ENCODE assay signal across 8 cellular contexts in genomic region chr15:45118131-45118588, GRCh38. TPM values are rescaled to one million over a fixed set of nuclear protein-coding genes. Genes with fewer than 3 reads are reported as not detected.
DNase-seq lines count a peak whose midpoint lies in the region; ATAC-seq and TF ChIP-seq lines count a peak whose summit lies in the region.

No MANE protein-coding gene starts in this region.

- in situ Hi-C loops in mammary epithelial cell (cut with MboI; ENCODE audit: low sequenced_read_pairs in 2 of 2) = loop anchor here in 1 of 2 donors (25.0 kb wide), 1 partner anchor 156 kb away; the partner anchor contains the start of gene TERB2

- dilution Hi-C loops in mammary epithelial cell (cut with HindIII; ENCODE audit: low sequenced_read_pairs) = no loop called here

- TF ChIP-seq CTCF in VCaP (conservative IDR thresholded peaks at IDR 0.05) = peak; percentile 99
- TF ChIP-seq CTCF in mammary epithelial cell (conservative IDR thresholded peaks at IDR 0.05 in 1 of 2, IDR thresholded peaks at IDR 0.05 in 1 of 2; ENCODE audit: extremely low read depth in 1 of 2, insufficient read depth in 1 of 2, low read depth in 1 of 2, low read length in 2 of 2) = peak; percentile 100

- no peak overlapping the region; the same call in 1 of the 2 replicates for H3K27ac ChIP-seq in VCaP
- H3K27ac ChIP-seq in mammary epithelial cell (ENCODE audit: insufficient read depth, low read depth, low read length) = no peak overlapping the region

- intact Hi-C loops in mammary epithelial cell (cut with micrococcal nuclease) = loop anchor here (2.0 kb wide), 3 partner anchors 81 to 161 kb away; no protein-coding TSS in a partner anchor

- CTCF ChIA-PET in mammary epithelial cell (lab: Charles Lee; ENCODE audit: low non-redundant PET) = interaction anchor here (0.5 to 1.1 kb wide), 8 partner anchors 8 to 150 kb away, joined by 3 to 6 read pairs (median 4); no protein-coding TSS in a partner anchor

- H4K20me1 ChIP-seq in mammary epithelial cell (ENCODE audit: insufficient read depth, low read length) = no peaks in the 10 kb centered on the region

- ATAC-seq in GM18870 (IDR thresholded peaks at IDR 0.05; ENCODE audit: unreplicated experiment) = peak; percentile 90
- ATAC-seq in HG03159 (IDR thresholded peaks at IDR 0.05; ENCODE audit: unreplicated experiment) = peak; percentile 95

- 9% methylated on average over 10 of the region's 14 CpGs for WGBS in mammary epithelial cell (ENCODE audit: low coverage, missing lambda C conversion rate)

- H3K9me3 ChIP-seq in mammary epithelial cell (replicated peaks; ENCODE audit: insufficient read depth, low read length) = no peaks in the 10 kb centered on the region

- peaks cover 38% of the 10 kb centered on the region for H3K27me3 ChIP-seq in mammary epithelial cell (ENCODE audit: insufficient read depth, low read length)

- no peak overlapping the region for H2AFZ ChIP-seq in mammary epithelial cell (ENCODE audit: low read depth, low read length)

- H3K79me2 ChIP-seq in mammary epithelial cell (ENCODE audit: insufficient read depth, low read length) = no peaks in the 10 kb centered on the region

- H3K4me3 ChIP-seq in mammary epithelial cell (replicated peaks in 1 of 3; ENCODE audit: insufficient read depth in 1 of 3, low read depth in 2 of 3, low read length in 3 of 3) = no peak overlapping the region

- no peaks in the 10 kb centered on the region for H3K36me3 ChIP-seq in mammary epithelial cell (ENCODE audit: insufficient read depth, low read length)

- peaks cover 16% of the 10 kb centered on the region for H3K4me1 ChIP-seq in mammary epithelial cell (ENCODE audit: insufficient read depth, low read length)

- no peak overlapping the region for H3K9ac ChIP-seq in mammary epithelial cell (ENCODE audit: insufficient read depth, low read length)

- DNase-seq in AG08396 (ENCODE audit: low spot score) = peak; percentile 93
- DNase-seq in NCI-H2171 treated with DMSO at 0.1 percent for 48 hours (lab: John Stamatoyannopoulos, UW) = peak; percentile 97
- DNase-seq in mammary epithelial cell = peak; percentile 74
- DNase-seq in islet precursor cell = peak; percentile 95
- peak; percentile 75 to 81 for DNase-seq in stimulated activated CD4-positive, alpha-beta T cell treated with anti-CD3 and anti-CD28 coated beads, Interleukin-15, amount 100 ng/mL, for 48 hours (ENCODE audit: low read depth in 2 of 2)

- BruUV-seq in mammary epithelial cell (replicated peaks; lab: Mats Ljungman, UMichigan) = no TSS peak

- H3K4me2 ChIP-seq in mammary epithelial cell (ENCODE audit: insufficient read depth, low read depth, low read length) = peak overlapping the region; percentile 54

RNA-seq across cellular contexts. Expression of gene DUOXA2, which starts 4.0 kb away (rescaled TPM):
- total RNA-seq in mammary epithelial cell = not detected
- polyA plus RNA-seq in mammary epithelial cell = not detected
- not detected for polyA minus RNA-seq in mammary epithelial cell

RNA-seq across cellular contexts. Expression of gene DUOX2, which starts 4.2 kb away (rescaled TPM):
- under 1 TPM; 0.24 to 0.33 TPM for total RNA-seq in mammary epithelial cell
- 0.06 TPM for polyA plus RNA-seq in mammary epithelial cell
- polyA minus RNA-seq in mammary epithelial cell = not detected

RNA-seq across cellular contexts. Expression of gene DUOXA1, which starts 11.5 kb away (rescaled TPM):
- total RNA-seq in mammary epithelial cell = 1 to 10 TPM; 1.8 to 5.5 TPM
- polyA plus RNA-seq in mammary epithelial cell = 2.2 TPM
- not detected for polyA minus RNA-seq in mammary epithelial cell

RNA-seq across cellular contexts. Expression of gene DUOX1, which starts 11.6 kb away (rescaled TPM):
- total RNA-seq in mammary epithelial cell = 10 to 100 TPM; 15.0 to 42.8 TPM
- polyA plus RNA-seq in mammary epithelial cell = 10.5 TPM
- 25.9 TPM for polyA minus RNA-seq in mammary epithelial cell
